ENCODE assay signal across 1 cellular context in the genomic region with DNA sequence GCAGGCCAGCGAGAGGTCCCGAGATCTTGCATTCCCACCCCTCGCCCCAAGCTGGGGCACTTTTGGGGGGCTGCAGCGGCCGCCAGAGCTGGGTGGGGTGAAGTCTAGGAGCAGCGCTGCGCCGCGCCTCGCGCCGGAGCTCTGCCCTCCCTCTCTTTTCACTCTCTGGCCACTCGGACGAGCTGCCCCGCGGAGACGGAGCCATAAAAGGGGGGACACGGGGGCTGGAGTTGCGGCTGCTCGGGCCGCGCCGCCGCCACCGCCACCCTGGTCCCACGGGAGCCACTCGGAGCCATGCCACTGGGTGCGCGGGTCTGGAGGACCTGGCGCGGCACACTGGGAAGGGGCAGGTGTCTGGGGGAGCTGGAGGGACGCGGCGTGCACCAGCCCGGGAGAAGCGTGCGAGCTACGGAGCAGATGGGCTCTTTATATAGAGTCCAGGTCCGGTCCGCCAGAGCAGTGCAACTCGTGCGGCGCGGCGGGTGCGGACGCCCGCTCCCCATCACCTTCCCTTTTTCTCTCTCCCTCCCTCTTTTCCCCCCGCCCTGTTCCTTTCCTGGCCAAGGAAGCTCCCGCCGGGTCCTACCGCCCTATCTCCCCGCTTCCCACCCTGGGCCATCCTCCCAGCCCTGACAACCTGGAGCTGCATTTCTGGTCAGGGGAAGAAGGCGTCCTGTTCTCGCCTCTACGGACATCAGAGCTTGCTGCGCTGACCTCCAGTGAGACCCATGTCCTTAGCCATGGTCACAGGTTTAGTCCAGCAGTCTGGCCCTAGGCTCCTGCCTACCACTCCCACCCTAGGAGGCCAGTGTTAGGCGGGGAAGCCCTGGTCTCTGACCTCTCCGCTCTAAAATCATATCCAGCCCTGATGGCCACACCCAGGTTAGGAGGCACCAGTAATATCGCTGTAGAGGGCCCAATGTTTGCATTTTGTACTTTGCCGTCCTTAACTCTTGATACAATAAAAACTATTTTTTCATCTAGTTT.
TF ChIP-seq lines count a peak whose summit lies in the region.

No MANE protein-coding gene starts in this region.

TF ChIP-seq in IMR-90, 13 proteins besides CTCF, POLR2A, EP300 and RAD21:
- TF ChIP-seq MAFK (IDR thresholded peaks at IDR 0.05; ENCODE audit: low read depth, low read length), result no peak
- TF ChIP-seq BHLHE40 (IDR thresholded peaks at IDR 0.05; ENCODE audit: low read depth, low read length), result no peak
- TF ChIP-seq SMC3 (IDR thresholded peaks at IDR 0.05; ENCODE audit: low read depth, low read length), result no peak
- TF ChIP-seq, protein P1, sequence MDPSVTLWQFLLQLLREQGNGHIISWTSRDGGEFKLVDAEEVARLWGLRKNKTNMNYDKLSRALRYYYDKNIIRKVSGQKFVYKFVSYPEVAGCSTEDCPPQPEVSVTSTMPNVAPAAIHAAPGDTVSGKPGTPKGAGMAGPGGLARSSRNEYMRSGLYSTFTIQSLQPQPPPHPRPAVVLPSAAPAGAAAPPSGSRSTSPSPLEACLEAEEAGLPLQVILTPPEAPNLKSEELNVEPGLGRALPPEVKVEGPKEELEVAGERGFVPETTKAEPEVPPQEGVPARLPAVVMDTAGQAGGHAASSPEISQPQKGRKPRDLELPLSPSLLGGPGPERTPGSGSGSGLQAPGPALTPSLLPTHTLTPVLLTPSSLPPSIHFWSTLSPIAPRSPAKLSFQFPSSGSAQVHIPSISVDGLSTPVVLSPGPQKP (IDR thresholded peaks at IDR 0.05; ENCODE audit: borderline replicate concordance, low read depth, low read length), result no peak
- TF ChIP-seq RFX5 (IDR thresholded peaks at IDR 0.05; ENCODE audit: low read depth, low read length), result no peak
- TF ChIP-seq, protein P2, sequence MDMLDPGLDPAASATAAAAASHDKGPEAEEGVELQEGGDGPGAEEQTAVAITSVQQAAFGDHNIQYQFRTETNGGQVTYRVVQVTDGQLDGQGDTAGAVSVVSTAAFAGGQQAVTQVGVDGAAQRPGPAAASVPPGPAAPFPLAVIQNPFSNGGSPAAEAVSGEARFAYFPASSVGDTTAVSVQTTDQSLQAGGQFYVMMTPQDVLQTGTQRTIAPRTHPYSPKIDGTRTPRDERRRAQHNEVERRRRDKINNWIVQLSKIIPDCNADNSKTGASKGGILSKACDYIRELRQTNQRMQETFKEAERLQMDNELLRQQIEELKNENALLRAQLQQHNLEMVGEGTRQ (IDR thresholded peaks at IDR 0.05; ENCODE audit: low read depth, low read length), result no peak
- TF ChIP-seq RCOR1 (IDR thresholded peaks at IDR 0.05; ENCODE audit: insufficient replicate concordance, low read length), result no peak
